In genomic region chr10:104622598-104623209, GRCh38 we compare ENCODE assay signal across 11 cellular contexts. TPM values are rescaled to one million over a fixed set of nuclear protein-coding genes. Genes with fewer than 3 reads are reported as not detected.
A peak's percentile ranks its signal among the peaks of the same experiment; 100 is the strongest.
DNase-seq lines count a peak whose midpoint lies in the region; ATAC-seq and TF ChIP-seq lines count a peak whose summit lies in the region.
"Had no signal": no experiment of that assay in that cellular context is flagged by ENCODE, and none has a peak within 500 bp of the region (broad histone marks: within the 10 kb centered on the region; RNA-seq: fewer than 3 reads in every experiment).

No MANE protein-coding gene starts in this region.

- ATAC-seq in upper lobe of right lung (peak; percentile 55), GM18909 (IDR thresholded peaks at IDR 0.05; ENCODE audit: poor library complexity, unreplicated experiment) (no peak)
- ATAC-seq: stimulated activated effector memory CD8-positive, alpha-beta T cell treated with anti-CD3 and anti-CD28 coated beads, Interleukin-12 subunit alpha, Interleukin-12 subunit beta, amount 100 ng/mL, for 72 hours had no signal

- H3K4me3 Mint-ChIP-seq in chondrocyte (ENCODE audit: unreplicated experiment), result no peak overlapping the region
- H3K4me3 Mint-ChIP-seq: activated naive CD8-positive, alpha-beta T cell; stimulated activated effector memory CD8-positive, alpha-beta T cell treated with anti-CD3 and anti-CD28 coated beads, Interleukin-12 subunit alpha, Interleukin-12 subunit beta, amount 100 ng/mL, for 72 hours had no signal

- H3K27me3 Mint-ChIP-seq in chondrocyte (ENCODE audit: low read depth), result peaks cover 15% of the 10 kb centered on the region

- no peaks in the 10 kb centered on the region for H3K9me3 ChIP-seq in cardiac muscle cell (ENCODE audit: low read depth)
- H3K9me3 ChIP-seq in upper lobe of right lung, result no peaks in the 10 kb centered on the region
- no peaks in the 10 kb centered on the region for H3K9me3 ChIP-seq in prostate gland

- H3K9me3 Mint-ChIP-seq in chondrocyte (ENCODE audit: low read depth), result peaks cover 9% of the 10 kb centered on the region

- H3K27me3 ChIP-seq in cardiac muscle cell (peaks cover 29% of the 10 kb centered on the region), upper lobe of right lung (peaks cover 14% of the 10 kb centered on the region), prostate gland (replicated peaks; ENCODE audit: insufficient read depth) (no peaks in the 10 kb centered on the region)

- H3K4me3 ChIP-seq in cardiac muscle cell (no peak overlapping the region), upper lobe of right lung (no peak overlapping the region), prostate gland (no peak overlapping the region)

- H3K36me3 Mint-ChIP-seq in chondrocyte (ENCODE audit: low read depth), result no peaks in the 10 kb centered on the region
- H3K36me3 Mint-ChIP-seq: activated naive CD8-positive, alpha-beta T cell; stimulated activated effector memory CD8-positive, alpha-beta T cell treated with anti-CD3 and anti-CD28 coated beads, Interleukin-12 subunit alpha, Interleukin-12 subunit beta, amount 100 ng/mL, for 72 hours had no signal

- TF ChIP-seq POLR2A in prostate gland (IDR thresholded peaks at IDR 0.05), result no peak

- peak in 1 of 2 donors; percentile 58 for DNase-seq in cardiac muscle cell (ENCODE audit: low read depth in 1 of 2, low spot score in 1 of 2)
- no peak for DNase-seq in cardiac septum (ENCODE audit: low spot score)
- DNase-seq in NCI-H146 treated with DMSO at 0.1 percent for 48 hours (lab: John Stamatoyannopoulos, UW; ENCODE audit: unreplicated experiment), result peak; percentile 42
- DNase-seq in chondrocyte (ENCODE audit: low spot score), result no peak
- no peak for DNase-seq in upper lobe of right lung
- DNase-seq in stimulated activated CD8-positive, alpha-beta memory T cell treated with anti-CD3 and anti-CD28 coated beads, Interleukin-4, amount 100 ng/mL, for 48 hours, result no peak
- DNase-seq in prostate gland (ENCODE audit: low spot score), result no peak
- DNase-seq: NCI-H1417 treated with DMSO at 0.1 percent for 48 hours had no signal

- H3K27ac ChIP-seq in cardiac muscle cell, result no peak overlapping the region
- H3K27ac ChIP-seq in upper lobe of right lung, result no peak overlapping the region
- no peak overlapping the region for H3K27ac ChIP-seq in prostate gland

- H3K4me1 ChIP-seq in cardiac muscle cell (ENCODE audit: low read depth) (no peaks in the 10 kb centered on the region), upper lobe of right lung (no peaks in the 10 kb centered on the region), prostate gland (replicated peaks) (no peaks in the 10 kb centered on the region)

- peak; percentile 23 for TF ChIP-seq CTCF in cardiac muscle cell (IDR thresholded peaks at IDR 0.05; ENCODE audit: low read depth, low read length)
- peak; percentile 32 for TF ChIP-seq CTCF in chondrocyte (IDR thresholded peaks at IDR 0.05)
- TF ChIP-seq CTCF in upper lobe of right lung (IDR thresholded peaks at IDR 0.05), result no peak
- peak in 2 of 4 experiments; percentile 17 to 29 for TF ChIP-seq CTCF in prostate gland (IDR thresholded peaks at IDR 0.05)

- 35% methylated on average over 4 of the region's 4 CpGs for WGBS in prostate gland

- intact Hi-C loops in cardiac septum (cut with DNase I) (no loop called here), upper lobe of right lung (cut with DNase I) (no loop called here), prostate gland (cut with DNase I) (no loop called here)

- no peak overlapping the region for H3K27ac Mint-ChIP-seq in chondrocyte (ENCODE audit: unreplicated experiment)
- H3K27ac Mint-ChIP-seq: activated naive CD8-positive, alpha-beta T cell; stimulated activated effector memory CD8-positive, alpha-beta T cell treated with anti-CD3 and anti-CD28 coated beads, Interleukin-12 subunit alpha, Interleukin-12 subunit beta, amount 100 ng/mL, for 72 hours had no signal

- H3K4me1 Mint-ChIP-seq in chondrocyte (ENCODE audit: low read depth), result no peaks in the 10 kb centered on the region
- H3K4me1 Mint-ChIP-seq: stimulated activated effector memory CD8-positive, alpha-beta T cell treated with anti-CD3 and anti-CD28 coated beads, Interleukin-12 subunit alpha, Interleukin-12 subunit beta, amount 100 ng/mL, for 72 hours had no signal

- H3K36me3 ChIP-seq in cardiac muscle cell, result no peaks in the 10 kb centered on the region
- H3K36me3 ChIP-seq in upper lobe of right lung, result no peaks in the 10 kb centered on the region
- no peaks in the 10 kb centered on the region for H3K36me3 ChIP-seq in prostate gland

RNA-seq across cellular contexts. Expression of gene SORCS3, which starts 18.4 kb away (rescaled TPM):
- 12.2 and 29.1 TPM in 2 replicates for total RNA-seq in cardiac muscle cell
- 9.3 and 14.3 TPM in 2 replicates for polyA plus RNA-seq in cardiac muscle cell
- not detected for total RNA-seq in cardiac septum
- not detected in 3 replicates for total RNA-seq in chondrocyte
- total RNA-seq in upper lobe of right lung, result not detected
- 1 to 10 TPM in 1 of 2 donors, not detected in 1; 4.3 TPM for total RNA-seq in prostate gland
